17 cellular contexts compared by ENCODE assay signal in the genomic region with DNA sequence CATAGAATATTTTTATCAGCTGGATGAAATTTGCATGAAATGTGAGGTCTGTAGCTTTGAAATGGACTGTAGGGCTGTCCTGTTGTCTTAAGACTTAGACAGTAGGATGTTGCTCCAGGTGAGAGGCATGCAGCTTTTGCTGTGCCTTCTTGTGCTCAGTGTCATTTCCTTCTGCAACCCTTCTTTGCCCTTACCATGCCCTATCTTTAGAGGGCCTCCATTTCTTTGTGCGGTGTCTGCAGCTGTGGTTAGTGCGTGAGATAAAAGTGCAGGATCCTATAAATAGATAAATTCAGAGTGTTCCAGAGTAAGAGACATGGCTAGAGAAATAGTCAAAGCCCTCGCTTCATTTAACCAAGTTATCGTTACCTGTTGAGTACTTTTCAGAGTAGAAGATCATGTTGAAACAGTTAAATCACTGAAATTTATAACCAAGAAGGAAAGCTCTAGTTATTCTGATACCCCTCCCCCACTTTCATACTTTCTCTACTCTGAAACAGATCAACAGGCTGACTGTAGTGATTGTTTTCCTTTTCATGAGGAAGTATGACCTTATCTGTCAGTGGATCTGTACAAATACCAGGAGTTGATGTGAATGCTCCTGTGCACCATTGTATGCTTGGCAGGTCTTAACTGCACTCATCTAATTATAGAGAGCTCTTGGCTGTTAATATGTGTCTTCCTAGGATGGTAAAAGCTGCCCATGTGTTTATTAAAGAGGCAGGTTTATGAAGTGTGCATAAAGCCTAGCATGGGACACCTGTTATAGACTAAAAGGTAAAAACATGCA. TPM values are rescaled to one million over a fixed set of nuclear protein-coding genes. Genes with fewer than 3 reads are reported as not detected.
DNase-seq lines count a peak whose midpoint lies in the region; ATAC-seq and TF ChIP-seq lines count a peak whose summit lies in the region.
"Had no signal": no experiment of that assay in that cellular context is flagged by ENCODE, and none has a peak within 500 bp of the region (broad histone marks: within the 10 kb centered on the region; RNA-seq: fewer than 3 reads in every experiment).

No MANE protein-coding gene starts in this region.

- H4K8ac ChIP-seq in mesenchymal stem cell (ENCODE audit: low read length) = no peak overlapping the region

- H2BK15ac ChIP-seq in mesenchymal stem cell (ENCODE audit: low read depth, poor library complexity, severe bottlenecking) = no peak overlapping the region

- 100% methylated on average over 2 of the region's 4 CpGs for WGBS in mesenchymal stem cell

- no peak overlapping the region for H3K18ac ChIP-seq in mesenchymal stem cell (ENCODE audit: low read depth in 1 of 2, low read length in 2 of 2)

- no peak overlapping the region for H2AK5ac ChIP-seq in mesenchymal stem cell (ENCODE audit: low read length, severe bottlenecking)

- H3K14ac ChIP-seq in mesenchymal stem cell (ENCODE audit: low read length in 2 of 2) = no peak overlapping the region

- no peak overlapping the region for H3K23ac ChIP-seq in mesenchymal stem cell (ENCODE audit: low read length in 2 of 2)

- H3K4me1 ChIP-seq in CD4-positive, alpha-beta memory T cell (ENCODE audit: insufficient read depth, low read length) = peaks cover 34% of the 10 kb centered on the region
- H3K4me1 ChIP-seq in HEK293 (ENCODE audit: control insufficient read depth, insufficient read depth, low read length) (no peaks in the 10 kb centered on the region), mesenchymal stem cell (ENCODE audit: control insufficient read depth, insufficient read depth, low read depth, low read length) (peaks cover 7% of the 10 kb centered on the region)
- H3K4me1 ChIP-seq: breast epithelium had no signal

- H3K9me3 Mint-ChIP-seq in CD4-positive, alpha-beta memory T cell = no peaks in the 10 kb centered on the region
- H3K9me3 Mint-ChIP-seq in activated naive CD8-positive, alpha-beta T cell treated with anti-CD3 and anti-CD28 coated beads, Interleukin-2, amount 50 U/mL, for 24 hours = no peaks in the 10 kb centered on the region
- H3K9me3 Mint-ChIP-seq: GM23338, naive B cell had no signal

- H3K27me3 ChIP-seq in CD4-positive, alpha-beta memory T cell (ENCODE audit: insufficient read depth, low read length) = no peaks in the 10 kb centered on the region
- no peaks in the 10 kb centered on the region for H3K27me3 ChIP-seq in mesenchymal stem cell (ENCODE audit: control insufficient read depth in 1 of 2, insufficient read depth in 1 of 2, low read length in 2 of 2)
- H3K27me3 ChIP-seq: breast epithelium, sigmoid colon had no signal

- no peak for TF ChIP-seq CTCF in HEK293 (tag by site-specific recombination; IDR thresholded peaks at IDR 0.05)

- peaks cover 41 to 65% of the 10 kb centered on the region in 2 donors for H3K36me3 Mint-ChIP-seq in CD4-positive, alpha-beta memory T cell
- peaks cover 54% of the 10 kb centered on the region for H3K36me3 Mint-ChIP-seq in activated naive CD8-positive, alpha-beta T cell treated with anti-CD3 and anti-CD28 coated beads, Interleukin-2, amount 50 U/mL, for 24 hours (ENCODE audit: low read depth)

- peak overlapping the region; percentile 14 to 85 (median 75) for H3K27ac Mint-ChIP-seq in CD4-positive, alpha-beta memory T cell
- H3K27ac Mint-ChIP-seq in activated naive CD8-positive, alpha-beta T cell treated with anti-CD3 and anti-CD28 coated beads, Interleukin-2, amount 50 U/mL, for 24 hours = peak overlapping the region; percentile 50
- H3K27ac Mint-ChIP-seq: GM23338 had no signal

- H3K79me1 ChIP-seq in mesenchymal stem cell (replicated peaks; ENCODE audit: low read length, poor library complexity, severe bottlenecking) = peaks cover 16% of the 10 kb centered on the region

- peak overlapping the region in 7 of 8 donors; percentile 6 to 66 (median 41) for H3K4me3 Mint-ChIP-seq in CD4-positive, alpha-beta memory T cell
- H3K4me3 Mint-ChIP-seq in activated naive CD8-positive, alpha-beta T cell treated with anti-CD3 and anti-CD28 coated beads, Interleukin-2, amount 50 U/mL, for 24 hours = no peak overlapping the region
- H3K4me3 Mint-ChIP-seq: GM23338, naive B cell had no signal

- no peak overlapping the region for H3K27ac ChIP-seq in CD4-positive, alpha-beta memory T cell (ENCODE audit: low read depth, low read length)
- H3K27ac ChIP-seq in HEK293 (ENCODE audit: extremely low read depth, low read depth, low read length) (no peak overlapping the region), mesenchymal stem cell (ENCODE audit: low read length, poor library complexity, severe bottlenecking) (peak overlapping the region; percentile 2)
- H3K27ac ChIP-seq: sigmoid colon had no signal

- H3K4me2 ChIP-seq in mesenchymal stem cell (ENCODE audit: low read length, poor library complexity, severe bottlenecking) = no peak overlapping the region
- H3K4me2 ChIP-seq: GM23338 had no signal

- no peak overlapping the region for H2BK120ac ChIP-seq in mesenchymal stem cell (ENCODE audit: low read depth, low read length)

- intact Hi-C loops in CD4-positive, alpha-beta memory T cell (cut with micrococcal nuclease) = loop anchor here (2.0 kb wide), 1 partner anchor 18 kb away; the partner anchor contains the start of gene EIF3J

- POLR2A ChIA-PET in CD4-positive, alpha-beta memory T cell (lab: Charles Lee; ENCODE audit: partially characterized antibody) = interaction anchor here (0.7 to 2.9 kb wide), 4 partner anchors 9 to 156 kb away, joined by 3 to 16 read pairs (median 6); partner anchors contain the start of genes B2M, EIF3J and PATL2
- POLR2A ChIA-PET in HEK293 (lab: Yijun Ruan, JAX) = no interaction called here

- no peaks in the 10 kb centered on the region for H3K9me3 ChIP-seq in CD4-positive, alpha-beta memory T cell (ENCODE audit: control insufficient read depth in 1 of 2, low read length in 2 of 2)
- H3K9me3 ChIP-seq in HEK293 (ENCODE audit: control insufficient read depth, insufficient read depth, low read depth, low read length) (no peaks in the 10 kb centered on the region), mesenchymal stem cell (ENCODE audit: control insufficient read depth, low read length) (no peaks in the 10 kb centered on the region)
- H3K9me3 ChIP-seq: breast epithelium, sigmoid colon had no signal

- peaks cover 25 to 46% (median 37%) of the 10 kb centered on the region in 4 donors for H3K4me1 Mint-ChIP-seq in CD4-positive, alpha-beta memory T cell
- H3K4me1 Mint-ChIP-seq in activated naive CD8-positive, alpha-beta T cell treated with anti-CD3 and anti-CD28 coated beads, Interleukin-2, amount 50 U/mL, for 24 hours = peaks cover 29% of the 10 kb centered on the region
- H3K4me1 Mint-ChIP-seq: GM23338 had no signal

- H4K91ac ChIP-seq in mesenchymal stem cell (ENCODE audit: low read length) = no peak overlapping the region

- H2BK5ac ChIP-seq in mesenchymal stem cell (ENCODE audit: low read depth, low read length, poor library complexity, severe bottlenecking) = no peak overlapping the region

- no peak for ATAC-seq in activated naive CD8-positive, alpha-beta T cell treated with anti-CD3 and anti-CD28 coated beads, Interleukin-2, amount 50 U/mL, for 24 hours
- ATAC-seq in HG02852 (IDR thresholded peaks at IDR 0.05; ENCODE audit: unreplicated experiment) (no peak), GM18861 (IDR thresholded peaks at IDR 0.05; ENCODE audit: unreplicated experiment) (no peak)
- ATAC-seq: GM23338 had no signal

- H3K4me3 ChIP-seq in CD4-positive, alpha-beta memory T cell (ENCODE audit: low read length in 2 of 2) = peak overlapping the region in 1 of 2 donors; percentile 13
- H3K4me3 ChIP-seq in HEK293 (ENCODE audit: low read depth, low read length) (no peak overlapping the region), mesenchymal stem cell (ENCODE audit: insufficient read depth in 1 of 2, low read depth in 1 of 2, low read length in 2 of 2) (no peak overlapping the region)
- H3K4me3 ChIP-seq: breast epithelium, GM23338, sigmoid colon had no signal

- H2AFZ ChIP-seq in mesenchymal stem cell (ENCODE audit: low read depth, low read length) = no peak overlapping the region
- H2AFZ ChIP-seq: GM23338 had no signal

- no peak overlapping the region for H3K4ac ChIP-seq in mesenchymal stem cell (ENCODE audit: low read depth in 1 of 2, low read length in 2 of 2)

- H3K36me3 ChIP-seq in CD4-positive, alpha-beta memory T cell (ENCODE audit: insufficient read depth, low read length) = peaks cover 47% of the 10 kb centered on the region
- H3K36me3 ChIP-seq in HEK293 (ENCODE audit: control insufficient read depth in 2 of 2, insufficient read depth in 1 of 2, low read length in 2 of 2) = peaks cover 42 to 79% of the 10 kb centered on the region in 2 experiments
- peaks cover 48 to 86% of the 10 kb centered on the region in 2 experiments for H3K36me3 ChIP-seq in mesenchymal stem cell (ENCODE audit: control insufficient read depth in 1 of 2, insufficient read depth in 2 of 2, low read depth in 1 of 2, low read length in 2 of 2)
- H3K36me3 ChIP-seq: breast epithelium had no signal

- CTCF ChIA-PET in CD4-positive, alpha-beta memory T cell (lab: Charles Lee; ENCODE audit: partially characterized antibody) = interaction anchor here (0.6 to 2.2 kb wide), 5 partner anchors 9 to 131 kb away, joined by 3 to 12 read pairs (median 4); no protein-coding TSS in a partner anchor
- CTCF ChIA-PET in HEK293 (lab: Yijun Ruan, JAX) = interaction anchor here (2.8 kb wide), 1 partner anchor 9 kb away, joined by 12 read pairs; no protein-coding TSS in a partner anchor

- H3K27me3 Mint-ChIP-seq in CD4-positive, alpha-beta memory T cell = no peaks in the 10 kb centered on the region
- H3K27me3 Mint-ChIP-seq in activated naive CD8-positive, alpha-beta T cell treated with anti-CD3 and anti-CD28 coated beads, Interleukin-2, amount 50 U/mL, for 24 hours = no peaks in the 10 kb centered on the region
- H3K27me3 Mint-ChIP-seq: naive B cell had no signal

- no peak overlapping the region for H2BK12ac ChIP-seq in mesenchymal stem cell (ENCODE audit: low read length in 2 of 2)

- DNase-seq in CD4-positive, alpha-beta memory T cell = peak in 2 of 5 donors; percentile 16 to 21
- no peak for DNase-seq in activated naive CD8-positive, alpha-beta T cell treated with anti-CD3 and anti-CD28 coated beads, Interleukin-2, amount 50 U/mL, for 24 hours
- DNase-seq in mesenchymal stem cell (no peak), NOMO-1 treated with DMSO at 0.1 percent for 48 hours (lab: John Stamatoyannopoulos, UW; ENCODE audit: unreplicated experiment) (no peak), HuH-7.5 (ENCODE audit: low spot score) (no peak)
- DNase-seq: head of caudate nucleus, Kasumi-1, naive B cell, NCI-H146, NCI-H774, sigmoid colon, substantia nigra had no signal

- H3K9ac ChIP-seq in mesenchymal stem cell (ENCODE audit: low read length) = no peak overlapping the region

TF ChIP-seq in HEK293, 187 proteins besides CTCF, POLR2A, EP300 and RAD21 (continues in another document):
- peak; percentile 44; the same call in 1 of the 2 replicates for TF ChIP-seq SCRT2 (tag by site-specific recombination; IDR thresholded peaks at IDR 0.05)

RNA-seq across cellular contexts. Expression of gene EIF3J, which starts 18.2 kb away (rescaled TPM):
- total RNA-seq in CD4-positive, alpha-beta memory T cell = 10 to 100 TPM; 65.0 to 76.8 TPM
- 10 to 100 TPM; 20.4 to 31.0 TPM for polyA plus RNA-seq in CD4-positive, alpha-beta memory T cell
- polyA plus RNA-seq in mesenchymal stem cell (2013, experiment 1 of 2) = 46.4 TPM
- polyA plus RNA-seq in mesenchymal stem cell (2013, experiment 2 of 2) = 48.4 TPM
